ENCODE assay signal across 8 cellular contexts in the genomic region with DNA sequence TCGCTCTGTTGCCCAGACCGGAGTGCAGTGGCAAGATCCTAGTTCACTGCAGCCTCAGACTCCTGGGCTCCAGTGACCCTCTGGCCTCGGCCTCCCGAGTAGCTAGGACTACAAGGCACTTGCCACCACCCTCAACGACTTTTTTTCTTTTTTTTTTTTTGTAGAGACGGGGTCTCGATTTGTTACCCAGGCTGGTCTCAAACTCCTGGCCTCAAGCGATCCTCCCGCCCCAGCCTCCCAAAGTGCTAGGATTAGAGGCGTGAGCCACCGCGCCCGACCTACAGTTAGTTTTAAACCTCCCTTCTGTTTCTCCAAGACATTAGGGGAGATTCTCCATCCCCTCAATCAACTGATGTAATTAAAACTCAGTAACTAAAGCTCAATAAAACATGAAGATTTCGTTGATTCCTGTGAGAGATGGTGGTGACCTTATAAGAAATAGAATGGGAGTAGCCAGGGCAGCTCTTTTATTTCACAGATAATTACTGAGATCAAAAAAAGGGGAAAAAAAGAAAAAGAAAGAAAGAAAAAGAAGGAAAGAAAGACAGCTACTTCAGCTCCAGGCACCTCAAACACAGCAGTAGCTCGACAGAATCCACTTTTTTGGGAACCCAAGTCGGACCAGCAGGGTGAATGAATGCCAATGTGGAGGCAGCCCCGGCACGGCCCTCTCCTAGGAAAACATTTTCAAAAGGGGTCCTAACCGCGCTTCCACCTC. TPM values are rescaled to one million over a fixed set of nuclear protein-coding genes. Genes with fewer than 3 reads are reported as not detected.
DNase-seq lines count a peak whose midpoint lies in the region; ATAC-seq, FAIRE-seq and TF ChIP-seq lines count a peak whose summit lies in the region.

No MANE protein-coding gene starts in this region.

- peak overlapping the region; percentile 60 for H3K4me3 ChIP-seq in K562
- H3K4me3 ChIP-seq in lower lobe of right lung: peak overlapping the region; percentile 84
- H3K4me3 ChIP-seq in tibial nerve: peak overlapping the region; percentile 56 to 88 (median 67)

- H3K9ac ChIP-seq in K562 (ENCODE audit: insufficient read depth in 1 of 2, low read depth in 2 of 2, low read length in 2 of 2): peak overlapping the region; percentile 87 to 99

- POLR2A ChIA-PET in K562 (lab: Yijun Ruan, JAX): interaction anchor here (0.5 to 1.9 kb wide), 10 partner anchors 9 to 450 kb away, joined by 3 to 10 read pairs (median 4); no protein-coding TSS in a partner anchor

- peaks cover 69% of the 10 kb centered on the region for H3K4me1 Mint-ChIP-seq in activated naive CD4-positive, alpha-beta T cell treated with anti-CD3 and anti-CD28 coated beads for 36 hours (ENCODE audit: low read depth)

- peak overlapping the region; percentile 100 for H3K4me3 Mint-ChIP-seq in activated naive CD4-positive, alpha-beta T cell treated with anti-CD3 and anti-CD28 coated beads for 36 hours

- H4K20me1 ChIP-seq in K562 (replicated peaks; ENCODE audit: control insufficient read depth, insufficient read depth, low read length): no peaks in the 10 kb centered on the region; the same call in 1 of the 2 replicates

- no peaks in the 10 kb centered on the region for H3K9me3 Mint-ChIP-seq in activated naive CD4-positive, alpha-beta T cell treated with anti-CD3 and anti-CD28 coated beads for 36 hours

- 4% methylated on average over 20 of the region's 20 CpGs for WGBS in K562 (ENCODE audit: insufficient coverage, low coverage, missing lambda C conversion rate)
- 51% methylated on average over 20 of the region's 20 CpGs for WGBS in tibial nerve, 2 donors

- BruUV-seq in K562 (replicated peaks; lab: Mats Ljungman, UMichigan): TSS peak; percentile 74

- FAIRE-seq in K562 (lab: Jason Lieb, UNC): no peak

- peak overlapping the region; percentile 93 for H2AFZ ChIP-seq in K562 (ENCODE audit: low read depth, low read length)

- peak overlapping the region; percentile 94 for H3K4me2 ChIP-seq in K562 (ENCODE audit: insufficient read depth, low read length)

- CTCF ChIA-PET in activated naive CD4-positive, alpha-beta T cell treated with anti-CD3 and anti-CD28 coated beads for 36 hours (lab: Charles Lee): interaction anchor here (0.7 kb wide), 1 partner anchor 252 kb away, joined by 3 read pairs; no protein-coding TSS in a partner anchor
- CTCF ChIA-PET in K562 (lab: Yijun Ruan, JAX; ENCODE audit: low intra/inter-chr PET ratio): no interaction called here

- TF ChIP-seq RAD21 in K562 (CRISPR knock-in tag; conservative IDR thresholded peaks at IDR 0.05 in 1 of 2, IDR thresholded peaks at IDR 0.05 in 1 of 2): no peak

- no peaks in the 10 kb centered on the region for H3K9me3 ChIP-seq in K562 (replicated peaks; ENCODE audit: control insufficient read depth, insufficient read depth, low read depth, low read length)
- H3K9me3 ChIP-seq in lower lobe of right lung: no peaks in the 10 kb centered on the region
- no peaks in the 10 kb centered on the region for H3K9me3 ChIP-seq in tibial nerve

- intact Hi-C loops in activated naive CD4-positive, alpha-beta T cell treated with anti-CD3 and anti-CD28 coated beads for 36 hours (cut with micrococcal nuclease): loop anchor here (2.0 to 5.0 kb wide), 3 partner anchors 112 to 651 kb away; a partner anchor contains a TSS
- intact Hi-C loops in K562 (cut with micrococcal nuclease) (loop anchor here (2.0 kb wide), 1 partner anchor 54 kb away; a partner anchor contains a TSS), lower lobe of right lung (cut with DNase I) (no loop called here)

- no peaks in the 10 kb centered on the region for H3K9me1 ChIP-seq in K562 (ENCODE audit: control insufficient read depth, insufficient read depth, low read length)

- peak overlapping the region; percentile 99 for H3K27ac Mint-ChIP-seq in activated naive CD4-positive, alpha-beta T cell treated with anti-CD3 and anti-CD28 coated beads for 36 hours

- H3K27ac ChIP-seq in K562 (ENCODE audit: extremely low read depth, low read depth, low read length) (peak overlapping the region; percentile 92), lower lobe of right lung (peak overlapping the region; percentile 88), tibial nerve (peak overlapping the region; percentile 81 to 90 (median 84))

- no peak for DNase-seq in activated naive CD4-positive, alpha-beta T cell treated with anti-CD3 and anti-CD28 coated beads for 36 hours
- DNase-seq in activated naive CD4-positive, alpha-beta T cell treated with Interleukin-2 at 50 U/mL for 16 hours: no peak
- DNase-seq in K562 (ENCODE audit: extremely low read depth in 1 of 4, low spot score in 3 of 4): no peak
- DNase-seq in lower lobe of right lung: no peak
- no peak for DNase-seq in tibial nerve (ENCODE audit: low spot score in 2 of 2)
- no peak for DNase-seq in GM13976 (ENCODE audit: low spot score)
- DNase-seq in HUDEP-2 (lab: John Stamatoyannopoulos, UW; ENCODE audit: unreplicated experiment in 76 of 76): no peak
- no peak for DNase-seq in dedifferentiated amniotic fluid mesenchymal stem cell (ENCODE audit: extremely low spot score)

- peaks cover 15% of the 10 kb centered on the region for H3K27me3 Mint-ChIP-seq in activated naive CD4-positive, alpha-beta T cell treated with anti-CD3 and anti-CD28 coated beads for 36 hours (ENCODE audit: low read depth)

- TF ChIP-seq POLR2A in K562 (conservative IDR thresholded peaks at IDR 0.05): no peak
- no peak for TF ChIP-seq POLR2A in tibial nerve (IDR thresholded peaks at IDR 0.05)

- H3K36me3 Mint-ChIP-seq in activated naive CD4-positive, alpha-beta T cell treated with anti-CD3 and anti-CD28 coated beads for 36 hours (ENCODE audit: low read depth): peaks cover 21% of the 10 kb centered on the region

- TF ChIP-seq CTCF in K562 (IDR thresholded peaks at IDR 0.05 in 2 of 3, conservative IDR thresholded peaks at IDR 0.05 in 1 of 3; ENCODE audit: insufficient read depth in 2 of 3, low read depth in 1 of 3, low read length in 3 of 3): no peak
- no peak for TF ChIP-seq CTCF in lower lobe of right lung (IDR thresholded peaks at IDR 0.05)
- TF ChIP-seq CTCF in tibial nerve (IDR thresholded peaks at IDR 0.05): no peak
- no peak for TF ChIP-seq CTCF in GM13976 (IDR thresholded peaks at IDR 0.05; ENCODE audit: borderline replicate concordance, control extremely low read depth, extremely low read depth, insufficient read depth, missing control alignments)

- TF ChIP-seq EP300 in K562 (IDR thresholded peaks at IDR 0.05; ENCODE audit: low read length) (no peak), tibial nerve (IDR thresholded peaks at IDR 0.05) (no peak)

- H3K4me1 ChIP-seq in K562 (replicated peaks in 1 of 2; ENCODE audit: control insufficient read depth in 2 of 2, insufficient read depth in 2 of 2, low read length in 2 of 2) (peaks cover 10 to 14% of the 10 kb centered on the region in 2 experiments; a peak in 4 of 5 replicates), lower lobe of right lung (peaks cover 45% of the 10 kb centered on the region), tibial nerve (peaks cover 0 to 60% (median 13%) of the 10 kb centered on the region in 4 donors)

- H3K36me3 ChIP-seq in K562 (ENCODE audit: control insufficient read depth, insufficient read depth, low read length): peaks cover 38% of the 10 kb centered on the region
- peaks cover 40% of the 10 kb centered on the region for H3K36me3 ChIP-seq in lower lobe of right lung
- H3K36me3 ChIP-seq in tibial nerve: peaks cover 0 to 38% (median 17%) of the 10 kb centered on the region in 3 donors

- H3K27me3 ChIP-seq in K562 (ENCODE audit: control insufficient read depth in 2 of 2, insufficient read depth in 2 of 2, low read length in 2 of 2) (no peaks in the 10 kb centered on the region), lower lobe of right lung (ENCODE audit: low read depth) (no peaks in the 10 kb centered on the region), tibial nerve (no peaks in the 10 kb centered on the region)

- ATAC-seq in K562: no peak
- no peak for ATAC-seq in lower lobe of right lung

- in situ Hi-C loops in K562 (cut with MboI): no loop called here
- in situ Hi-C loops in GM13976 (cut with MboI; ENCODE audit: low sequenced_read_pairs, unreplicated experiment): no loop called here

- peaks cover 48% of the 10 kb centered on the region for H3K79me2 ChIP-seq in K562 (ENCODE audit: control insufficient read depth, insufficient read depth, low read length)

RNA-seq across cellular contexts. Expression of a gene that starts 0.6 kb away (rescaled TPM):
- total RNA-seq in activated naive CD4-positive, alpha-beta T cell treated with anti-CD3 and anti-CD28 coated beads for 36 hours: 10 to 100 TPM; 36.6 to 37.1 TPM
- 217 and 320 TPM in 2 replicates for total RNA-seq in K562 (2011; cell fraction: chromatin; rRNA removed; ENCODE audit: low replicate concordance)
- total RNA-seq in K562 (2011; cell fraction: nucleolus; rRNA removed): 111 and 118 TPM in 2 replicates
- 136 and 172 TPM in 2 replicates for total RNA-seq in K562 (2011; cell fraction: nucleoplasm; rRNA removed)
- total RNA-seq in K562 (2014; rRNA removed) (29.0 and 30.0 TPM in 2 replicates), K562 (2014; rRNA removed; fragmentation: Illumina TruSeq; extraction: Trizol) (35.5 and 40.1 TPM in 2 replicates), K562 (2015; rRNA removed; fragmentation: Illumina TruSeq; extraction: Trizol) (33.6 and 34.3 TPM in 2 replicates), K562 (2021) (42.6 and 47.4 TPM in 2 replicates), lower lobe of right lung (46.9 TPM), tibial nerve (10 to 100 TPM; 53.3 to 88.2 (median 66.2) TPM)
- polyA plus RNA-seq in K562 (2011; rRNA removed) (32.4 and 40.4 TPM in 2 replicates), K562 (2014; fragmentation: Illumina TruSeq; extraction: Trizol) (35.1 and 37.4 TPM in 2 replicates), K562 (2014; fragmentation: Nextera tagmentation; extraction: Ambion mirVana) (10 to 100 TPM; 20.2 to 38.9 TPM), K562 (2014; rRNA removed) (32.1 and 33.0 TPM in 2 replicates)
- polyA plus RNA-seq in K562 (2011; cell fraction: cytosol; rRNA removed): 21.5 and 30.7 TPM in 2 replicates
- polyA plus RNA-seq in K562 (2011; cell fraction: nucleus; rRNA removed): 98.2 and 114 TPM in 2 replicates
- 27.5 and 34.2 TPM in 2 replicates for polyA plus RNA-seq in K562 (2012)
- 69.6 and 96.4 TPM in 2 replicates for polyA minus RNA-seq in K562 (2011; rRNA and poly(A)+ RNA removed)
- 19.7 and 23.2 TPM in 2 replicates for polyA minus RNA-seq in K562 (2011; cell fraction: cytosol; rRNA and poly(A)+ RNA removed)
- polyA minus RNA-seq in K562 (2011; cell fraction: nucleus; rRNA and poly(A)+ RNA removed): 38.9 and 68.0 TPM in 2 replicates

RNA-seq across cellular contexts. Expression of a gene that starts 3.0 kb away (rescaled TPM):
- 1 to 10 TPM; 6.3 to 7.0 TPM for total RNA-seq in activated naive CD4-positive, alpha-beta T cell treated with anti-CD3 and anti-CD28 coated beads for 36 hours
- total RNA-seq in K562 (2011; cell fraction: chromatin; rRNA removed; ENCODE audit: low replicate concordance): 0.25 and 0.39 TPM in 2 replicates
- total RNA-seq in K562 (2011; cell fraction: nucleolus; rRNA removed): 0.39 and 0.67 TPM in 2 replicates
- 0.81 and 0.84 TPM in 2 replicates for total RNA-seq in K562 (2011; cell fraction: nucleoplasm; rRNA removed)
- total RNA-seq in K562 (2014; rRNA removed) (0.05 and 0.12 TPM in 2 replicates), K562 (2014; rRNA removed; fragmentation: Illumina TruSeq; extraction: Trizol) (0.07 and 0.13 TPM in 2 replicates), K562 (2015; rRNA removed; fragmentation: Illumina TruSeq; extraction: Trizol) (0.11 TPM in 2 replicates), K562 (2021) (0.18 and 0.20 TPM in 2 replicates), lower lobe of right lung (9.6 TPM), tibial nerve (10 to 100 TPM; 29.2 to 54.2 (median 38.1) TPM)
- polyA plus RNA-seq in K562 (2011; rRNA removed) (0.17 and 0.26 TPM in 2 replicates), K562 (2014; fragmentation: Illumina TruSeq; extraction: Trizol) (0.13 and 0.19 TPM in 2 replicates), K562 (2014; fragmentation: Nextera tagmentation; extraction: Ambion mirVana) (under 1 TPM; 0.08 to 0.11 TPM), K562 (2014; rRNA removed) (0.05 and 0.11 TPM in 2 replicates)
- polyA plus RNA-seq in K562 (2011; cell fraction: cytosol; rRNA removed): 0.16 and 0.24 TPM in 2 replicates
- polyA plus RNA-seq in K562 (2011; cell fraction: nucleus; rRNA removed): 0.09 and 0.13 TPM in 2 replicates
- 0.07 and 0.17 TPM in 2 replicates for polyA plus RNA-seq in K562 (2012)
- 0.25 and 0.36 TPM in 2 replicates for polyA minus RNA-seq in K562 (2011; rRNA and poly(A)+ RNA removed)
- not detected in 2 replicates for polyA minus RNA-seq in K562 (2011; cell fraction: cytosol; rRNA and poly(A)+ RNA removed)
- polyA minus RNA-seq in K562 (2011; cell fraction: nucleus; rRNA and poly(A)+ RNA removed): 0.11 TPM in 1 of 2 replicates, not detected in the other

RNA-seq across cellular contexts. Expression of a gene that starts 54.7 kb away (rescaled TPM):
- total RNA-seq in activated naive CD4-positive, alpha-beta T cell treated with anti-CD3 and anti-CD28 coated beads for 36 hours: 10 to 100 TPM; 17.1 to 21.3 TPM
- 32.5 and 66.4 TPM in 2 replicates for total RNA-seq in K562 (2011; cell fraction: chromatin; rRNA removed; ENCODE audit: low replicate concordance)
- 13.3 and 18.2 TPM in 2 replicates for total RNA-seq in K562 (2011; cell fraction: nucleolus; rRNA removed)
- total RNA-seq in K562 (2011; cell fraction: nucleoplasm; rRNA removed): 42.4 and 55.2 TPM in 2 replicates
- total RNA-seq in K562 (2014; rRNA removed): 13.5 and 15.8 TPM in 2 replicates
- 24.9 and 28.8 TPM in 2 replicates for total RNA-seq in K562 (2014; rRNA removed; fragmentation: Illumina TruSeq; extraction: Trizol)
- total RNA-seq in K562 (2015; rRNA removed; fragmentation: Illumina TruSeq; extraction: Trizol): 18.7 and 20.0 TPM in 2 replicates
- 22.9 and 23.1 TPM in 2 replicates for total RNA-seq in K562 (2021)
- polyA plus RNA-seq in K562 (2011; rRNA removed): 41.7 and 57.6 TPM in 2 replicates
- 28.1 and 47.4 TPM in 2 replicates for polyA plus RNA-seq in K562 (2011; cell fraction: cytosol; rRNA removed)
- polyA plus RNA-seq in K562 (2011; cell fraction: nucleus; rRNA removed): 18.1 and 27.5 TPM in 2 replicates
- 18.3 and 23.8 TPM in 2 replicates for polyA plus RNA-seq in K562 (2012)
- polyA plus RNA-seq in K562 (2014; fragmentation: Illumina TruSeq; extraction: Trizol): 20.8 and 21.2 TPM in 2 replicates
- polyA plus RNA-seq in K562 (2014; fragmentation: Nextera tagmentation; extraction: Ambion mirVana): 10 to 100 TPM; 53.7 to 57.1 TPM
- polyA plus RNA-seq in K562 (2014; rRNA removed): 19.3 and 20.4 TPM in 2 replicates
- polyA minus RNA-seq in K562 (2011; rRNA and poly(A)+ RNA removed): 56.7 and 64.0 TPM in 2 replicates
- polyA minus RNA-seq in K562 (2011; cell fraction: cytosol; rRNA and poly(A)+ RNA removed): 13.1 and 20.2 TPM in 2 replicates
- 6.7 and 13.2 TPM in 2 replicates for polyA minus RNA-seq in K562 (2011; cell fraction: nucleus; rRNA and poly(A)+ RNA removed)
- 56.4 TPM for total RNA-seq in lower lobe of right lung
- 10 to 100 TPM; 18.8 to 23.3 (median 20.7) TPM for total RNA-seq in tibial nerve
